ENCODE assay signal across 41 cellular contexts in the genomic region with DNA sequence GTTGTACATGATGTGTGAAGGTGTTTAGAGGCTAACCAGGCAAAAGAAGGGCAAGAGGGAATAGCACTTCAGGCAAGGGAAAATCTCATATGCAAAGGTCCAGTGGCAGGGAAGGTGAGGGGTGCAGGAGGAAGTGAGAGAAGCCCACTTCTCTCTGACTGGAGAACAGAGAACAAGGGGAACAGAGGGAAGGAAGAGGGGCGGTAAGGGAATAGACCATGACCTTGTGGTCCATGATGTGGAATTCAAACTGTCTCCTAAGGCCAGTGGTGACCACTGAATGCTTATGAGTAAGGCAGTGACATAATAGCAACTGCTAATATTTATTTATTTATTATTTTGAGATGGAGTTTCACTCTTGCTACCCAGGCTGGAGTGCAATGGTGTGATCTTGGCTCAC. TPM values are rescaled to one million over a fixed set of nuclear protein-coding genes. Genes with fewer than 3 reads are reported as not detected.
DNase-seq lines count a peak whose midpoint lies in the region; ATAC-seq, FAIRE-seq and TF ChIP-seq lines count a peak whose summit lies in the region.
"Had no signal": no experiment of that assay in that cellular context is flagged by ENCODE, and none has a peak within 500 bp of the region (broad histone marks: within the 10 kb centered on the region; RNA-seq: fewer than 3 reads in every experiment).

No MANE protein-coding gene starts in this region.

- no peaks in the 10 kb centered on the region for H3K27me3 ChIP-seq in GM12878 (replicated peaks in 1 of 2; ENCODE audit: control insufficient read depth in 2 of 2, insufficient read depth in 2 of 2, low read length in 1 of 2)
- H3K27me3 ChIP-seq: ascending aorta, left lung, neural progenitor cell, pancreas, uterus had no signal

- TF ChIP-seq CTCF in GM12878 (IDR thresholded peaks at IDR 0.05 in 2 of 3, conservative IDR thresholded peaks at IDR 0.05 in 1 of 3; ENCODE audit: control insufficient read depth in 2 of 3, extremely low read depth in 1 of 3, insufficient read depth in 1 of 3, low read depth in 3 of 3, low read length in 3 of 3): no peak

- intact Hi-C loops in GM12878 (cut with micrococcal nuclease; ENCODE audit: unreplicated experiment): no loop called here

- H3K36me3 ChIP-seq in GM12878 (ENCODE audit: control insufficient read depth in 2 of 2, insufficient read depth in 2 of 2, low read length in 1 of 2): no peaks in the 10 kb centered on the region
- H3K36me3 ChIP-seq: ascending aorta, left lung, neural progenitor cell, pancreas, thoracic aorta, uterus had no signal

- H3K36me3 Mint-ChIP-seq in memory B cell: no peaks in the 10 kb centered on the region
- H3K36me3 Mint-ChIP-seq: activated naive CD8-positive, alpha-beta T cell; IgD-negative memory B cell; neural progenitor cell had no signal

- 56% methylated on average over 1 of the region's 1 CpG for WGBS in GM12878 (ENCODE audit: insufficient coverage, insufficient replicate concordance, low lambda C conversion rate, missing lambda C conversion rate)

- in situ Hi-C loops in GM12878 (cut with MboI): no loop called here

- RAD21 ChIA-PET in GM12878 (lab: Charles Lee; ENCODE audit: unreplicated experiment): no interaction called here

- FAIRE-seq in GM12878 (lab: Jason Lieb, UNC): no peak
- FAIRE-seq: A204.1, D721Med, islet of Langerhans, pancreas, small intestine had no signal

- no peak overlapping the region for H3K4me2 ChIP-seq in GM12878 (ENCODE audit: control insufficient read depth, insufficient read depth)
- H3K4me2 ChIP-seq: neural progenitor cell had no signal

- POLR2A ChIA-PET in GM12878 (lab: Charles Lee): interaction anchor here (0.6 kb wide), 1 partner anchor 151 kb away, joined by 3 read pairs; no protein-coding TSS in a partner anchor

- H3K79me2 ChIP-seq in GM12878 (ENCODE audit: control insufficient read depth, insufficient read depth, low read length): no peaks in the 10 kb centered on the region

- CTCF ChIA-PET in GM12878 (lab: Yijun Ruan, JAX): no interaction called here

- BruUV-seq in GM12878 (replicated peaks; lab: Mats Ljungman, UMichigan): no TSS peak

- no peak overlapping the region for H3K9ac ChIP-seq in GM12878 (ENCODE audit: control insufficient read depth, insufficient read depth, low read length)
- H3K9ac ChIP-seq: neural progenitor cell had no signal

- H3K27me3 Mint-ChIP-seq in memory B cell: no peaks in the 10 kb centered on the region
- H3K27me3 Mint-ChIP-seq: IgD-negative memory B cell had no signal

- TF ChIP-seq POLR2A in GM12878 (IDR thresholded peaks at IDR 0.05; ENCODE audit: low read depth, low read length): no peak

- no peak for TF ChIP-seq EP300 in GM12878 (IDR thresholded peaks at IDR 0.05; ENCODE audit: borderline replicate concordance in 1 of 2, control insufficient read depth in 1 of 2, low read depth in 2 of 2, low read length in 2 of 2)

- peak overlapping the region; percentile 36 for H3K27ac Mint-ChIP-seq in memory B cell
- H3K27ac Mint-ChIP-seq: activated CD4-positive, alpha-beta T cell treated with anti-CD3 and anti-CD28 coated beads, Interleukin-2, amount 10 ng/mL, durations not matched to agents 7 days and 5 days; activated naive CD8-positive, alpha-beta T cell; CD4-positive, CD25-positive, alpha-beta regulatory T cell; H9; neural progenitor cell; stimulated activated naive CD8-positive, alpha-beta T cell treated with anti-CD3 and anti-CD28 coated beads, Interleukin-15, Interleukin-2, amounts not matched to agents 100 ng/mL and 50 ng/mL, for 24 hours; T-helper 2 cell treated with Interferon-gamma antibody and Interleukin-4, amounts not matched to agents 5 μg/mL and 100 μg/mL, for 36 hours had no signal

- peak; percentile 52 for DNase-seq in EH (ENCODE audit: low read depth)
- DNase-seq in M059J (ENCODE audit: low read depth): peak; percentile 58
- no peak for DNase-seq in GM12878 (ENCODE audit: low read depth, low spot score)
- DNase-seq in memory B cell (ENCODE audit: low spot score in 2 of 2): no peak
- DNase-seq in COR-L47 (lab: John Stamatoyannopoulos, UW): no peak
- no peak for DNase-seq in KG1 (lab: John Stamatoyannopoulos, UW)
- DNase-seq: activated CD4-positive, alpha-beta T cell treated with anti-CD3 and anti-CD28 coated beads, Interleukin-2, amount 10 ng/mL, durations not matched to agents 7 days and 5 days; activated effector memory CD4-positive, alpha-beta T cell treated with anti-CD3 and anti-CD28 coated beads, Interleukin-2, amount 50 U/mL, for 16 hours; activated T-cell treated with anti-CD3 and anti-CD28 coated beads, Interleukin-2, amount 50 U/mL, for 1 hour; CD4-positive, CD25-positive, alpha-beta regulatory T cell; DND-41; effector memory CD4-positive, alpha-beta T cell; H9; left lung; mesendoderm; NCI-H1417; NCI-H2029 treated with DMSO at 0.1 percent for 48 hours; NCI-H2227 treated with DMSO at 0.1 percent for 48 hours; NCI-H526; pancreas; PC-3; retina; SHP77; stimulated activated CD4-positive, alpha-beta T cell treated with anti-CD3 and anti-CD28 coated beads, Interleukin-1b, Interleukin-23, amount 100 ng/mL, for 48 hours; uterus had no signal

- H3K27ac ChIP-seq in GM12878 (ENCODE audit: control insufficient read depth, insufficient read depth): no peak overlapping the region
- H3K27ac ChIP-seq: ascending aorta, coronary artery, epithelial cell of prostate, neural progenitor cell, pancreas, thoracic aorta, VCaP had no signal

- no peaks in the 10 kb centered on the region; the same call in 2 of the 3 replicates for H3K9me3 ChIP-seq in GM12878 (replicated peaks; ENCODE audit: control insufficient read depth, insufficient read depth, low read length)
- H3K9me3 ChIP-seq: ascending aorta, left lung, pancreas, thoracic aorta, uterus had no signal

- no peak overlapping the region for H2AFZ ChIP-seq in GM12878 (ENCODE audit: control insufficient read depth, low read depth, low read length)
- H2AFZ ChIP-seq: neural progenitor cell had no signal

- SMC1A ChIA-PET in GM12878 (lab: Charles Lee; ENCODE audit: uncharacterized antibody, unreplicated experiment): interaction anchor here (1.4 to 2.7 kb wide), 2 partner anchors 10 to 54 kb away, joined by 4 to 6 read pairs; no protein-coding TSS in a partner anchor

- H3K4me3 Mint-ChIP-seq in memory B cell: no peak overlapping the region
- H3K4me3 Mint-ChIP-seq: activated CD4-positive, alpha-beta T cell treated with anti-CD3 and anti-CD28 coated beads, Interleukin-2, amount 10 ng/mL, durations not matched to agents 7 days and 5 days; activated naive CD8-positive, alpha-beta T cell; CD4-positive, CD25-positive, alpha-beta regulatory T cell; H9; IgD-negative memory B cell; neural progenitor cell; stimulated activated naive CD8-positive, alpha-beta T cell treated with anti-CD3 and anti-CD28 coated beads, Interleukin-15, Interleukin-2, amounts not matched to agents 100 ng/mL and 50 ng/mL, for 24 hours; T-helper 2 cell treated with Interferon-gamma antibody and Interleukin-4, amounts not matched to agents 5 μg/mL and 100 μg/mL, for 36 hours had no signal

- ATAC-seq in GM12878 (no peak; the same call in 2 of the 3 replicates), memory B cell (ENCODE audit: low read depth) (no peak), GM18511 (IDR thresholded peaks at IDR 0.05; ENCODE audit: unreplicated experiment) (no peak), HG03097 (IDR thresholded peaks at IDR 0.05; ENCODE audit: low FRiP score, unreplicated experiment) (no peak)
- ATAC-seq: left lung, pancreas, PC-3 had no signal

- H3K9me3 Mint-ChIP-seq in memory B cell: no peaks in the 10 kb centered on the region
- H3K9me3 Mint-ChIP-seq: activated CD4-positive, alpha-beta T cell treated with anti-CD3 and anti-CD28 coated beads, Interleukin-2, amount 10 ng/mL, durations not matched to agents 7 days and 5 days; CD4-positive, CD25-positive, alpha-beta regulatory T cell; H9; IgD-negative memory B cell; neural progenitor cell; stimulated activated naive CD8-positive, alpha-beta T cell treated with anti-CD3 and anti-CD28 coated beads, Interleukin-15, Interleukin-2, amounts not matched to agents 100 ng/mL and 50 ng/mL, for 24 hours; T-helper 2 cell treated with Interferon-gamma antibody and Interleukin-4, amounts not matched to agents 5 μg/mL and 100 μg/mL, for 36 hours had no signal

- no peak overlapping the region for H3K4me3 ChIP-seq in GM12878
- H3K4me3 ChIP-seq: ascending aorta, coronary artery, left lung, neural progenitor cell, pancreas, thoracic aorta, uterus had no signal

- TF ChIP-seq RAD21 in GM12878 (IDR thresholded peaks at IDR 0.05; ENCODE audit: insufficient read depth, low read depth, low read length): no peak

- no peaks in the 10 kb centered on the region for H4K20me1 ChIP-seq in GM12878 (ENCODE audit: control insufficient read depth, insufficient read depth)

- peaks cover 3% of the 10 kb centered on the region for H3K4me1 ChIP-seq in GM12878 (ENCODE audit: control insufficient read depth, insufficient read depth, low read length)
- H3K4me1 ChIP-seq: ascending aorta, neural progenitor cell, pancreas, uterus had no signal

- H3K4me1 Mint-ChIP-seq in memory B cell: peaks cover 44% of the 10 kb centered on the region
- H3K4me1 Mint-ChIP-seq: neural progenitor cell had no signal

TF ChIP-seq in GM12878, 131 proteins besides CTCF, POLR2A, EP300 and RAD21 (continues in another document):
- no peak for TF ChIP-seq NRF1 (conservative IDR thresholded peaks at IDR 0.05; ENCODE audit: low read depth, low read length)

RNA-seq across cellular contexts. Expression of a gene that starts 20.6 kb away (rescaled TPM):
- total RNA-seq in M059J (2014; rRNA removed; shearing (Covaris generic)): 6.0 and 9.0 TPM in 2 replicates
- total RNA-seq in GM12878 (2013; cell fraction: nucleolus; rRNA removed): 52.8 and 65.8 TPM in 2 replicates
- 11.7 and 15.5 TPM in 2 replicates for total RNA-seq in GM12878 (2014; rRNA removed)
- total RNA-seq in GM12878 (2014; rRNA removed; fragmentation: Illumina TruSeq; extraction: Trizol): 7.8 and 8.8 TPM in 2 replicates
- 11.5 and 11.8 TPM in 2 replicates for total RNA-seq in GM12878 (2021)
- 4.4 TPM for polyA plus RNA-seq in GM12878 (2011; ENCODE audit: low read depth)
- 3.0 and 5.1 TPM in 2 replicates for polyA plus RNA-seq in GM12878 (2011; rRNA removed)
- 4.5 TPM in 2 replicates for polyA plus RNA-seq in GM12878 (2011; cell fraction: cytosol; rRNA removed)
- polyA plus RNA-seq in GM12878 (2011; cell fraction: nucleus; rRNA removed): 23.5 and 26.3 TPM in 2 replicates
- polyA plus RNA-seq in GM12878 (2012): 7.2 and 8.6 TPM in 2 replicates
- 6.5 and 8.2 TPM in 2 replicates for polyA plus RNA-seq in GM12878 (2014; fragmentation: Illumina TruSeq; extraction: Trizol)
- polyA plus RNA-seq in GM12878 (2014; fragmentation: Nextera tagmentation; extraction: Ambion mirVana): under 1 TPM; 0.40 to 0.53 TPM
- 8.9 and 9.5 TPM in 2 replicates for polyA plus RNA-seq in GM12878 (2014; rRNA removed)
- 1 to 10 TPM; 4.7 to 4.9 TPM for polyA plus RNA-seq in GM12878 (2016; fragmentation: Nextera tagmentation; extraction: Ambion mirVana)
- 36.6 and 38.0 TPM in 2 replicates for polyA minus RNA-seq in GM12878 (2011; rRNA and poly(A)+ RNA removed)
- polyA minus RNA-seq in GM12878 (2011; cell fraction: cytosol; rRNA and poly(A)+ RNA removed): 1.6 and 1.9 TPM in 2 replicates
- polyA minus RNA-seq in GM12878 (2011; cell fraction: nucleus; rRNA and poly(A)+ RNA removed): 29.6 and 48.5 TPM in 2 replicates

Comparison
In these comparisons a context has a peak if more than half of its experiments do, and no peak if none do; other contexts are left out.
1. DNase-seq: peak in EH (single experiment) and M059J (single experiment); none in GM12878 (single experiment), memory B cell (0 of 2), COR-L47 (single experiment) and KG1 (single experiment).